In genomic region chr17:8185580-8186445, GRCh38 we compare ENCODE assay signal across 8 cellular contexts.
DNase-seq lines count a peak whose midpoint lies in the region; ATAC-seq and TF ChIP-seq lines count a peak whose summit lies in the region.

No MANE protein-coding gene starts in this region.

- no peaks in the 10 kb centered on the region for H3K36me3 Mint-ChIP-seq in nephron progenitor cell (ENCODE audit: low read depth)

- DNase-seq in DMS79 treated with DMSO at 0.1 percent for 48 hours (lab: John Stamatoyannopoulos, UW) (peak; percentile 69), HK-2 (ENCODE audit: unreplicated experiment) (peak; percentile 97), RKO (ENCODE audit: low spot score) (peak; percentile 76), fibroblast of the conjunctiva (ENCODE audit: low read depth) (peak; percentile 54), nephron progenitor cell (peak; percentile 97)
- DNase-seq in activated T-helper 1 cell treated with anti-CD3 and anti-CD28 coated beads, Interleukin-2, amount 50 U/mL, for 16 hours (ENCODE audit: low read depth in 1 of 2, low spot score in 1 of 2) = peak; percentile 87 to 95
- DNase-seq in stimulated activated naive CD4-positive, alpha-beta T cell treated with Interleukin-2 at 50 U/mL for 16 hours (lab: John Stamatoyannopoulos, UW) = peak; percentile 76

- no peak for ATAC-seq in HG03025 (IDR thresholded peaks at IDR 0.05; ENCODE audit: low FRiP score, unreplicated experiment)

- no peak for TF ChIP-seq CTCF in nephron progenitor cell (IDR thresholded peaks at IDR 0.05)

- H3K4me1 Mint-ChIP-seq in nephron progenitor cell = peaks cover 13% of the 10 kb centered on the region

- no peaks in the 10 kb centered on the region for H3K9me3 Mint-ChIP-seq in nephron progenitor cell

- H3K4me3 Mint-ChIP-seq in nephron progenitor cell = no peak overlapping the region

- peaks cover 21% of the 10 kb centered on the region for H3K27me3 Mint-ChIP-seq in nephron progenitor cell (ENCODE audit: low read depth, poor library complexity)

- H3K27ac Mint-ChIP-seq in nephron progenitor cell = no peak overlapping the region
